ENCODE assay signal across 1 cellular context in the genomic region with DNA sequence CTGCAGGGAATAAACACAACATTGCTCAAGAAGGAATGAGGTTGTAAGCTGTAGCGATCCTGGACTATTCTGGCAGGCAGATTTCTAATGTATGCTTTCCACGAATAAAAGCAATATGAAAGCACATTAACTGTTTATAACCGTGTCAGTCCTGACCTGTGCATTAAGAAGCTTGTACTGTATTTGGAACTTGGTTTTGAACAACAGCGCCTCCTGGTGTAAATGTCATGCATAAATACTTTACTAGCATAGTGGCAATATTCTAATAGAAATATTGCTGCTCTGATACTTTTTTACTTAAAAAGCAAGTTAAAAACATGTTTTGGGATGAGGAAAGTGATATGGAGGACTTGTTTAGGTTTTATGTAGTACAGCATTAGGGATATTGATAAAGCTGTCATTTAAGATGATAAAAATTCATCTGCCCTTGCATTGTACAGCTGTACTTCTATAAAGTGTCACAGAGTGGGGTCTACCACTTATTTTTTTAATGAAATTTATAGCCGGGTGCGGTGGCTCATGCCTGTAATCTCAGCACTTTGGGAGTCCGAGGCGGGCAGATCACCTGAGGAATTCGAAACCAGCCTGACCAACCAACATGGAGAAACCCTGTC.
TF ChIP-seq lines count a peak whose summit lies in the region.

No MANE protein-coding gene starts in this region.

TF ChIP-seq in Ishikawa, 13 proteins besides CTCF, POLR2A, EP300 and RAD21 (continued from another document):
- TF ChIP-seq, protein P1, sequence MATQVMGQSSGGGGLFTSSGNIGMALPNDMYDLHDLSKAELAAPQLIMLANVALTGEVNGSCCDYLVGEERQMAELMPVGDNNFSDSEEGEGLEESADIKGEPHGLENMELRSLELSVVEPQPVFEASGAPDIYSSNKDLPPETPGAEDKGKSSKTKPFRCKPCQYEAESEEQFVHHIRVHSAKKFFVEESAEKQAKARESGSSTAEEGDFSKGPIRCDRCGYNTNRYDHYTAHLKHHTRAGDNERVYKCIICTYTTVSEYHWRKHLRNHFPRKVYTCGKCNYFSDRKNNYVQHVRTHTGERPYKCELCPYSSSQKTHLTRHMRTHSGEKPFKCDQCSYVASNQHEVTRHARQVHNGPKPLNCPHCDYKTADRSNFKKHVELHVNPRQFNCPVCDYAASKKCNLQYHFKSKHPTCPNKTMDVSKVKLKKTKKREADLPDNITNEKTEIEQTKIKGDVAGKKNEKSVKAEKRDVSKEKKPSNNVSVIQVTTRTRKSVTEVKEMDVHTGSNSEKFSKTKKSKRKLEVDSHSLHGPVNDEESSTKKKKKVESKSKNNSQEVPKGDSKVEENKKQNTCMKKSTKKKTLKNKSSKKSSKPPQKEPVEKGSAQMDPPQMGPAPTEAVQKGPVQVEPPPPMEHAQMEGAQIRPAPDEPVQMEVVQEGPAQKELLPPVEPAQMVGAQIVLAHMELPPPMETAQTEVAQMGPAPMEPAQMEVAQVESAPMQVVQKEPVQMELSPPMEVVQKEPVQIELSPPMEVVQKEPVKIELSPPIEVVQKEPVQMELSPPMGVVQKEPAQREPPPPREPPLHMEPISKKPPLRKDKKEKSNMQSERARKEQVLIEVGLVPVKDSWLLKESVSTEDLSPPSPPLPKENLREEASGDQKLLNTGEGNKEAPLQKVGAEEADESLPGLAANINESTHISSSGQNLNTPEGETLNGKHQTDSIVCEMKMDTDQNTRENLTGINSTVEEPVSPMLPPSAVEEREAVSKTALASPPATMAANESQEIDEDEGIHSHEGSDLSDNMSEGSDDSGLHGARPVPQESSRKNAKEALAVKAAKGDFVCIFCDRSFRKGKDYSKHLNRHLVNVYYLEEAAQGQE (IDR thresholded peaks at IDR 0.05; ENCODE audit: low read depth) = no peak
